Comparison of ENCODE assay signal across 7 cellular contexts in genomic region chr11:96254087-96254486, GRCh38.
DNase-seq lines count a peak whose midpoint lies in the region; ATAC-seq and TF ChIP-seq lines count a peak whose summit lies in the region.

No MANE protein-coding gene starts in this region.

- WGBS in heart right ventricle, 2 donors: 10 to 16% methylated on average over 7 of the region's 7 CpGs
- WGBS in suprapubic skin: 43% methylated on average over 7 of the region's 7 CpGs

- no peak for TF ChIP-seq POLR2A in suprapubic skin (IDR thresholded peaks at IDR 0.05)

- ATAC-seq in GM18868 (IDR thresholded peaks at IDR 0.05; ENCODE audit: unreplicated experiment) (peak; percentile 35), HG02763 (IDR thresholded peaks at IDR 0.05; ENCODE audit: unreplicated experiment) (peak; percentile 62), heart right ventricle (peak in 7 of 8 donors; percentile 56 to 86 (median 73))

- TF ChIP-seq CTCF in heart right ventricle (IDR thresholded peaks at IDR 0.05): no peak
- no peak for TF ChIP-seq CTCF in suprapubic skin (IDR thresholded peaks at IDR 0.05)

- peaks cover 45% of the 10 kb centered on the region for H3K4me1 ChIP-seq in SJSA1 (replicated peaks)
- peaks cover 17 to 67% (median 59%) of the 10 kb centered on the region in 9 donors for H3K4me1 ChIP-seq in heart right ventricle
- peaks cover 59% of the 10 kb centered on the region for H3K4me1 ChIP-seq in suprapubic skin

- intact Hi-C loops in heart right ventricle (cut with DNase I): loop anchor here in 2 of 10 donors (10.0 kb wide), 2 partner anchors 81 to 89 kb away; no protein-coding TSS in a partner anchor

- H3K4me3 ChIP-seq in SJSA1 (no peak overlapping the region), heart right ventricle (peak overlapping the region in 5 of 10 donors; percentile 5 to 37 (median 17)), suprapubic skin (peak overlapping the region; percentile 13)

- no peak for TF ChIP-seq EP300 in suprapubic skin (IDR thresholded peaks at IDR 0.05)

- no peak for DNase-seq in SJSA1 (ENCODE audit: low read depth in 1 of 2, low spot score in 2 of 2)
- DNase-seq in heart right ventricle: peak in 1 of 2 donors; percentile 80
- DNase-seq in suprapubic skin (ENCODE audit: low spot score in 2 of 2): no peak
- DNase-seq in ureter (ENCODE audit: low spot score): no peak
- no peak for DNase-seq in NCI-H2107 (lab: John Stamatoyannopoulos, UW)

- no peaks in the 10 kb centered on the region for H3K27me3 ChIP-seq in SJSA1 (replicated peaks)
- no peaks in the 10 kb centered on the region for H3K27me3 ChIP-seq in heart right ventricle
- H3K27me3 ChIP-seq in suprapubic skin: no peaks in the 10 kb centered on the region

- H3K9me3 ChIP-seq in SJSA1 (replicated peaks) (no peaks in the 10 kb centered on the region), heart right ventricle (no peaks in the 10 kb centered on the region), suprapubic skin (no peaks in the 10 kb centered on the region)

- H3K27ac ChIP-seq in SJSA1 (peak overlapping the region; percentile 24), heart right ventricle (peak overlapping the region in 7 of 10 donors; percentile 32 to 79 (median 65)), suprapubic skin (peak overlapping the region; percentile 22)

- no peaks in the 10 kb centered on the region for H3K36me3 ChIP-seq in SJSA1
- no peaks in the 10 kb centered on the region for H3K36me3 ChIP-seq in heart right ventricle
- H3K36me3 ChIP-seq in suprapubic skin: no peaks in the 10 kb centered on the region
